ENCODE assay signal across 1 cellular context in genomic region chr7:27053153-27053552, GRCh38.
TF ChIP-seq lines count a peak whose summit lies in the region.

No MANE protein-coding gene starts in this region.

TF ChIP-seq in GM23338, 12 proteins besides CTCF, POLR2A, EP300 and RAD21:
- TF ChIP-seq ZNF114 (CRISPR knock-in tag; IDR thresholded peaks at IDR 0.05) (no peak), REST (IDR thresholded peaks at IDR 0.05; ENCODE audit: unreplicated experiment) (no peak), POLR2AphosphoS5 (IDR thresholded peaks at IDR 0.05; ENCODE audit: low read depth) (no peak), ZNF331 (CRISPR knock-in tag; IDR thresholded peaks at IDR 0.05; ENCODE audit: low read depth) (no peak), ETS1 (IDR thresholded peaks at IDR 0.05) (no peak), JUNB (IDR thresholded peaks at IDR 0.05; ENCODE audit: unreplicated experiment) (no peak), ZNF462 (CRISPR knock-in tag; IDR thresholded peaks at IDR 0.05) (no peak), STAT1 (IDR thresholded peaks at IDR 0.05; ENCODE audit: unreplicated experiment) (no peak), CREB1 (CRISPR knock-in tag; IDR thresholded peaks at IDR 0.05; ENCODE audit: low read depth) (no peak), EZH2phosphoT487 (IDR thresholded peaks at IDR 0.05; ENCODE audit: unreplicated experiment) (no peak), NANOG (IDR thresholded peaks at IDR 0.05; ENCODE audit: borderline replicate concordance) (no peak), EZH2 (IDR thresholded peaks at IDR 0.05; ENCODE audit: low read depth, unreplicated experiment) (no peak)
